ENCODE assay signal across 8 cellular contexts in genomic region chr4:56410247-56410646, GRCh38. TPM values are rescaled to one million over a fixed set of nuclear protein-coding genes. Genes with fewer than 3 reads are reported as not detected.
DNase-seq lines count a peak whose midpoint lies in the region; ATAC-seq and TF ChIP-seq lines count a peak whose summit lies in the region.

No MANE protein-coding gene starts in this region.

- TF ChIP-seq POLR2A in right lobe of liver (IDR thresholded peaks at IDR 0.05): no peak

- BruUV-seq in Caco-2 (replicated peaks; lab: Mats Ljungman, UMichigan): no TSS peak

- peak overlapping the region; percentile 64 for H3K9ac ChIP-seq in HUES64 (ENCODE audit: low read depth, low read length)

- H3K9me3 Mint-ChIP-seq in Caco-2 (ENCODE audit: unreplicated experiment): no peaks in the 10 kb centered on the region

- POLR2A ChIA-PET in Caco-2 (lab: Charles Lee): interaction anchor here (0.6 to 2.0 kb wide), 3 partner anchors 23 to 27 kb away, joined by 4 to 11 read pairs (median 10); partner anchors contain the start of genes AASDH, PAICS and PPAT

- DNase-seq in Caco-2: peak; percentile 52 to 77
- peak; percentile 98 for DNase-seq in dermis blood vessel endothelial cell
- DNase-seq in right lobe of liver: peak in 1 of 3 donors; percentile 67
- DNase-seq in thoracic aorta (ENCODE audit: low spot score): peak; percentile 19

- H3K36me3 ChIP-seq in Caco-2 (ENCODE audit: control insufficient read depth, insufficient read depth, low read length) (no peaks in the 10 kb centered on the region), HUES64 (ENCODE audit: insufficient read depth, low read length) (peaks cover 28% of the 10 kb centered on the region), right lobe of liver (no peaks in the 10 kb centered on the region), thoracic aorta (no peaks in the 10 kb centered on the region)

- WGBS in HUES64: 5% methylated on average over 1 of the region's 3 CpGs
- WGBS in right lobe of liver (ENCODE audit: insufficient coverage, low coverage, low lambda C conversion rate, missing lambda C conversion rate): 6% methylated on average over 3 of the region's 3 CpGs

- ATAC-seq in right lobe of liver: peak; percentile 89 to 98 (median 96)
- ATAC-seq in thoracic aorta (ENCODE audit: insufficient number of reproducible peaks, low FRiP score, low read depth): peak; percentile 99
- ATAC-seq in HG03439 (IDR thresholded peaks at IDR 0.05; ENCODE audit: unreplicated experiment): no peak
- ATAC-seq in HG03469 (IDR thresholded peaks at IDR 0.05; ENCODE audit: unreplicated experiment): no peak

- intact Hi-C loops in Caco-2 (cut with micrococcal nuclease; ENCODE audit: unreplicated experiment): loop anchor here (1.0 kb wide), 1 partner anchor 25 kb away; the partner anchor contains the start of gene PPAT
- intact Hi-C loops in right lobe of liver (cut with DNase I): no loop called here

- H3K27ac Mint-ChIP-seq in Caco-2 (ENCODE audit: unreplicated experiment): peak overlapping the region; percentile 95

- peak overlapping the region; percentile 74 for H3K27ac ChIP-seq in HUES64 (ENCODE audit: low read depth, low read length)
- peak overlapping the region in 2 of 3 donors; percentile 13 to 17 for H3K27ac ChIP-seq in right lobe of liver
- H3K27ac ChIP-seq in thoracic aorta: peak overlapping the region; percentile 18 to 29

- H3K4me1 Mint-ChIP-seq in Caco-2 (ENCODE audit: low read depth, unreplicated experiment): peaks cover 6% of the 10 kb centered on the region

- H3K27me3 Mint-ChIP-seq in Caco-2 (ENCODE audit: insufficient read depth, unreplicated experiment): no peaks in the 10 kb centered on the region

- no peak overlapping the region; the same call in 1 of the 2 replicates for H3K4me3 ChIP-seq in Caco-2 (ENCODE audit: low read depth, low read length)
- H3K4me3 ChIP-seq in HUES64 (ENCODE audit: low read length): peak overlapping the region; percentile 38
- no peak overlapping the region for H3K4me3 ChIP-seq in right lobe of liver
- peak overlapping the region; percentile 58 for H3K4me3 ChIP-seq in thoracic aorta

- H3K4me1 ChIP-seq in Caco-2 (peaks cover 20% of the 10 kb centered on the region), HUES64 (ENCODE audit: insufficient read depth, low read length) (peaks cover 43% of the 10 kb centered on the region), right lobe of liver (peaks cover 0 to 8% (median 0%) of the 10 kb centered on the region in 4 donors), thoracic aorta (ENCODE audit: control insufficient read depth in 1 of 2, low read depth in 2 of 2) (peaks cover 4 to 28% of the 10 kb centered on the region in 2 donors)

- H3K4me3 Mint-ChIP-seq in Caco-2 (ENCODE audit: unreplicated experiment): peak overlapping the region; percentile 38

- no peaks in the 10 kb centered on the region for H3K9me3 ChIP-seq in Caco-2
- H3K9me3 ChIP-seq in HUES64 (ENCODE audit: insufficient read depth, low read depth, low read length): no peaks in the 10 kb centered on the region
- no peaks in the 10 kb centered on the region for H3K9me3 ChIP-seq in right lobe of liver
- H3K9me3 ChIP-seq in thoracic aorta: no peaks in the 10 kb centered on the region

- TF ChIP-seq CTCF in Caco-2 (IDR thresholded peaks at IDR 0.05; ENCODE audit: insufficient read depth in 1 of 2, low read depth in 1 of 2, low read length in 1 of 2, severe bottlenecking in 1 of 2, unreplicated experiment in 1 of 2): no peak
- no peak for TF ChIP-seq CTCF in right lobe of liver (IDR thresholded peaks at IDR 0.05)
- no peak for TF ChIP-seq CTCF in thoracic aorta (IDR thresholded peaks at IDR 0.05)

- H3K36me3 Mint-ChIP-seq in Caco-2 (ENCODE audit: insufficient read depth, unreplicated experiment): peaks cover 38% of the 10 kb centered on the region

- H3K27me3 ChIP-seq in Caco-2 (replicated peaks; ENCODE audit: control insufficient read depth, insufficient read depth, low read length): no peaks in the 10 kb centered on the region
- H3K27me3 ChIP-seq in HUES64 (ENCODE audit: insufficient read depth, low read length): no peaks in the 10 kb centered on the region
- H3K27me3 ChIP-seq in right lobe of liver: no peaks in the 10 kb centered on the region
- no peaks in the 10 kb centered on the region for H3K27me3 ChIP-seq in thoracic aorta (replicated peaks; ENCODE audit: insufficient read depth)

- CTCF ChIA-PET in Caco-2 (lab: Charles Lee): interaction anchor here (0.6 kb wide), 1 partner anchor 26 kb away, joined by 3 read pairs; the partner anchor contains the start of gene PAICS

TF ChIP-seq in PFSK-1, 5 proteins besides CTCF, POLR2A, EP300 and RAD21:
- no peak for TF ChIP-seq TAF1 (IDR thresholded peaks at IDR 0.05; ENCODE audit: borderline replicate concordance, insufficient read depth, low read length)
- TF ChIP-seq SIN3A (IDR thresholded peaks at IDR 0.05; ENCODE audit: borderline replicate concordance, insufficient read depth, low read length): peak; percentile 62; the same call in 1 of the 2 replicates

RNA-seq across cellular contexts. Expression of gene AASDH, which starts 23.0 kb away (rescaled TPM):
- total RNA-seq in Caco-2 (2022) (12.8 and 13.7 TPM in 2 replicates), dermis blood vessel endothelial cell (10.0 and 14.1 TPM in 2 replicates), right lobe of liver (10 to 100 TPM in 1 of 6 experiments, 1 to 10 TPM in 5; 4.8 to 10.1 (median 5.5) TPM), thoracic aorta (1 to 10 TPM; 4.6 to 7.9 TPM)
- polyA plus RNA-seq in HUES64 (2013, experiment 1 of 2): 8.9 TPM
- polyA plus RNA-seq in HUES64 (2013, experiment 2 of 2): 11.2 TPM
- polyA plus RNA-seq in PFSK-1 (2012; ENCODE audit: insufficient read length, low read depth): 4.6 TPM

RNA-seq across cellular contexts. Expression of gene PPAT, which starts 25.2 kb away (rescaled TPM):
- 55.6 and 60.7 TPM in 2 replicates for total RNA-seq in Caco-2 (2022)
- 54.8 TPM for polyA plus RNA-seq in HUES64 (2013, experiment 1 of 2)
- polyA plus RNA-seq in HUES64 (2013, experiment 2 of 2): 54.0 TPM
- 39.5 TPM for polyA plus RNA-seq in PFSK-1 (2012; ENCODE audit: insufficient read length, low read depth)
- 16.8 and 18.3 TPM in 2 replicates for total RNA-seq in dermis blood vessel endothelial cell
- total RNA-seq in right lobe of liver: 1 to 10 TPM; 4.4 to 8.5 (median 7.1) TPM
- 10 to 100 TPM in 1 of 2 donors, 1 to 10 TPM in 1; 5.1 to 10.0 TPM for total RNA-seq in thoracic aorta

RNA-seq across cellular contexts. Expression of gene PAICS, which starts 25.8 kb away (rescaled TPM):
- total RNA-seq in Caco-2 (2022) (237 and 239 TPM in 2 replicates), dermis blood vessel endothelial cell (25.9 and 92.4 TPM in 2 replicates), right lobe of liver (10 to 100 TPM; 39.8 to 77.5 (median 54.2) TPM), thoracic aorta (10 to 100 TPM in 1 of 2 donors, 1 to 10 TPM in 1; 9.3 to 49.2 TPM)
- 328 TPM for polyA plus RNA-seq in HUES64 (2013, experiment 1 of 2)
- 347 TPM for polyA plus RNA-seq in HUES64 (2013, experiment 2 of 2)
- 41.6 TPM for polyA plus RNA-seq in PFSK-1 (2012; ENCODE audit: insufficient read length, low read depth)

RNA-seq across cellular contexts. Expression of gene SRP72, which starts 57.2 kb away (rescaled TPM):
- 116 and 126 TPM in 2 replicates for total RNA-seq in Caco-2 (2022)
- 96.8 TPM for polyA plus RNA-seq in HUES64 (2013, experiment 1 of 2)
- 96.0 TPM for polyA plus RNA-seq in HUES64 (2013, experiment 2 of 2)
- polyA plus RNA-seq in PFSK-1 (2012; ENCODE audit: insufficient read length, low read depth): 94.2 TPM
- 87.5 and 128 TPM in 2 replicates for total RNA-seq in dermis blood vessel endothelial cell
- 10 to 100 TPM; 41.3 to 54.8 (median 46.6) TPM for total RNA-seq in right lobe of liver
- total RNA-seq in thoracic aorta: 10 to 100 TPM; 43.1 to 52.9 TPM

Comparison
In these comparisons a context has a peak if more than half of its experiments do, and no peak if none do; other contexts are left out.
1. H3K4me3 ChIP-seq: peak in HUES64 (single experiment) and thoracic aorta (single experiment); none in Caco-2 (single experiment) and right lobe of liver (0 of 3).
2. H3K27ac ChIP-seq: peak in every context shown above with its lines; median percentile 74 in HUES64; 24 in thoracic aorta; 15 in right lobe of liver.
3. ATAC-seq: peak in right lobe of liver (4 of 4) and thoracic aorta (single experiment); none in HG03439 (single experiment) and HG03469 (single experiment).